In genomic region chr1:201563406-201563780, GRCh38 we compare ENCODE assay signal across 21 cellular contexts. TPM values are rescaled to one million over a fixed set of nuclear protein-coding genes. Genes with fewer than 3 reads are reported as not detected.
DNase-seq lines count a peak whose midpoint lies in the region; ATAC-seq and TF ChIP-seq lines count a peak whose summit lies in the region.
"Had no signal": no experiment of that assay in that cellular context is flagged by ENCODE, and none has a peak within 500 bp of the region (broad histone marks: within the 10 kb centered on the region; RNA-seq: fewer than 3 reads in every experiment).

No MANE protein-coding gene starts in this region.

- H3K36me3 ChIP-seq in SJSA1 (no peaks in the 10 kb centered on the region), hepatocyte (replicated peaks; ENCODE audit: insufficient read depth, low read depth) (no peaks in the 10 kb centered on the region), smooth muscle cell (ENCODE audit: low read depth) (no peaks in the 10 kb centered on the region)

- H3K4me1 Mint-ChIP-seq in activated CD4-positive, alpha-beta T cell treated with anti-CD3 and anti-CD28 coated beads, Interleukin-2, amount 10 ng/mL, durations not matched to agents 7 days and 5 days, result peaks cover 12% of the 10 kb centered on the region

- H3K9ac ChIP-seq in smooth muscle cell (ENCODE audit: low read depth), result peak overlapping the region; percentile 92

- H3K27ac Mint-ChIP-seq in activated CD4-positive, alpha-beta T cell treated with anti-CD3 and anti-CD28 coated beads, Interleukin-2, amount 10 ng/mL, durations not matched to agents 7 days and 5 days, result no peak overlapping the region
- H3K27ac Mint-ChIP-seq: activated naive CD4-positive, alpha-beta T cell treated with anti-CD3 and anti-CD28 coated beads, Interleukin-2, amount 50 U/mL, for 24 hours; activated T-cell treated with anti-CD3 and anti-CD28 coated beads, Interleukin-2, amount 50 U/mL, for 72 hours; CD8-positive, alpha-beta T cell had no signal

- no peaks in the 10 kb centered on the region for H3K9me2 ChIP-seq in hepatocyte (replicated peaks; ENCODE audit: insufficient read depth)

- no peaks in the 10 kb centered on the region for H3K27me3 Mint-ChIP-seq in activated CD4-positive, alpha-beta T cell treated with anti-CD3 and anti-CD28 coated beads, Interleukin-2, amount 10 ng/mL, durations not matched to agents 7 days and 5 days
- H3K27me3 Mint-ChIP-seq: activated naive CD4-positive, alpha-beta T cell treated with anti-CD3 and anti-CD28 coated beads, Interleukin-2, amount 50 U/mL, for 24 hours had no signal

- no peaks in the 10 kb centered on the region for H3K9me3 ChIP-seq in SJSA1 (replicated peaks)
- H3K9me3 ChIP-seq in hepatocyte (ENCODE audit: low read depth), result no peaks in the 10 kb centered on the region
- H3K9me3 ChIP-seq in smooth muscle cell (replicated peaks; ENCODE audit: low read depth), result no peaks in the 10 kb centered on the region

- POLR2A ChIA-PET in activated CD4-positive, alpha-beta T cell treated with anti-CD3 and anti-CD28 coated beads, Interleukin-2, amount 10 ng/mL, durations not matched to agents 7 days and 5 days (lab: Charles Lee), result no interaction called here

- no peak overlapping the region for H3K4me3 Mint-ChIP-seq in activated CD4-positive, alpha-beta T cell treated with anti-CD3 and anti-CD28 coated beads, Interleukin-2, amount 10 ng/mL, durations not matched to agents 7 days and 5 days
- H3K4me3 Mint-ChIP-seq: activated naive CD4-positive, alpha-beta T cell treated with anti-CD3 and anti-CD28 coated beads, Interleukin-2, amount 50 U/mL, for 24 hours; activated T-cell treated with anti-CD3 and anti-CD28 coated beads, Interleukin-2, amount 50 U/mL, for 72 hours; CD8-positive, alpha-beta T cell had no signal

- H3K27me3 ChIP-seq in SJSA1 (replicated peaks) (no peaks in the 10 kb centered on the region), hepatocyte (no peaks in the 10 kb centered on the region), smooth muscle cell (ENCODE audit: low read depth) (no peaks in the 10 kb centered on the region)

- H2AFZ ChIP-seq in hepatocyte, result no peak overlapping the region
- H2AFZ ChIP-seq in smooth muscle cell (ENCODE audit: low read depth), result no peak overlapping the region

- CTCF ChIA-PET in activated CD4-positive, alpha-beta T cell treated with anti-CD3 and anti-CD28 coated beads, Interleukin-2, amount 10 ng/mL, durations not matched to agents 7 days and 5 days (lab: Charles Lee), result interaction anchor here (1.9 kb wide), 1 partner anchor 141 kb away, joined by 4 read pairs; no protein-coding TSS in a partner anchor

- no peak for TF ChIP-seq CTCF in AG09309 (IDR thresholded peaks at IDR 0.05; ENCODE audit: control insufficient read depth, insufficient read depth, low read depth, low read length, missing control alignments)
- TF ChIP-seq CTCF in hepatocyte (IDR thresholded peaks at IDR 0.05; ENCODE audit: poor library complexity), result no peak
- TF ChIP-seq CTCF in smooth muscle cell (IDR thresholded peaks at IDR 0.05; ENCODE audit: borderline replicate concordance, insufficient read depth, poor library complexity, severe bottlenecking), result no peak

- peaks cover 27% of the 10 kb centered on the region for H3F3A ChIP-seq in smooth muscle cell (ENCODE audit: low read depth)

- H3K79me2 ChIP-seq in hepatocyte (no peaks in the 10 kb centered on the region), smooth muscle cell (ENCODE audit: low read depth) (peaks cover 78% of the 10 kb centered on the region)

- H3K4me1 ChIP-seq in SJSA1 (replicated peaks) (peaks cover 42% of the 10 kb centered on the region), hepatocyte (ENCODE audit: insufficient read depth) (no peaks in the 10 kb centered on the region), smooth muscle cell (ENCODE audit: low read depth) (peaks cover 13% of the 10 kb centered on the region)

- H3K27ac ChIP-seq in SJSA1 (0 out of 2 replicates have a peak overlapping the region, but pooled peaks have one; percentile 72), hepatocyte (peak overlapping the region; percentile 77), smooth muscle cell (ENCODE audit: low read depth) (peak overlapping the region; percentile 100)

- DNase-seq in AG09309 (ENCODE audit: low read depth), result no peak
- no peak for DNase-seq in SJSA1 (ENCODE audit: low read depth in 1 of 2, low spot score in 2 of 2)
- DNase-seq in hepatocyte (ENCODE audit: low spot score), result no peak
- DNase-seq in smooth muscle cell (lab: John Stamatoyannopoulos, UW; ENCODE audit: unreplicated experiment), result no peak
- no peak for DNase-seq in NCI-H69 (lab: John Stamatoyannopoulos, UW)
- no peak for DNase-seq in activated CD4-positive, alpha-beta T cell treated with anti-CD3 and anti-CD28 coated beads, Interleukin-2, amount 10 ng/mL, durations not matched to agents 7 days and 5 days
- DNase-seq in NCI-H748 treated with DMSO at 0.1 percent for 48 hours (lab: John Stamatoyannopoulos, UW), result no peak
- DNase-seq: activated CD4-positive, alpha-beta T cell treated with anti-CD3 and anti-CD28 coated beads for 1 hour; activated T-cell treated with anti-CD3 and anti-CD28 coated beads, Interleukin-2, amount 50 U/mL, for 72 hours; CD8-positive, alpha-beta T cell; DMS153; effector memory CD4-positive, alpha-beta T cell; Karpas-422; kidney; NCI-H187; NCI-H526 treated with DMSO at 0.1 percent for 48 hours; occipital lobe; right cardiac atrium had no signal

- H3K4me3 ChIP-seq in AG09309 (ENCODE audit: control insufficient read depth, low read depth, low read length) (peak overlapping the region; percentile 7; the same call in 1 of the 2 replicates), SJSA1 (no peak overlapping the region), hepatocyte (no peak overlapping the region), smooth muscle cell (no peak overlapping the region)

- no peak for ATAC-seq in HG02981 (IDR thresholded peaks at IDR 0.05; ENCODE audit: unreplicated experiment)
- ATAC-seq: activated T-cell treated with anti-CD3 and anti-CD28 coated beads, Interleukin-2, amount 50 U/mL, for 72 hours; CD8-positive, alpha-beta T cell; esophagus mucosa had no signal

- H4K20me1 ChIP-seq in hepatocyte (ENCODE audit: insufficient read depth, poor library complexity, severe bottlenecking), result no peaks in the 10 kb centered on the region
- peaks cover 14% of the 10 kb centered on the region for H4K20me1 ChIP-seq in smooth muscle cell (ENCODE audit: low read depth)

- H3K4me2 ChIP-seq in hepatocyte (no peak overlapping the region), smooth muscle cell (peak overlapping the region; percentile 66)

- 89% methylated on average over 2 of the region's 2 CpGs for WGBS in hepatocyte (ENCODE audit: low lambda C conversion rate, missing lambda C conversion rate)
- 84% methylated on average over 2 of the region's 2 CpGs for WGBS in smooth muscle cell (ENCODE audit: low lambda C conversion rate)

- no peaks in the 10 kb centered on the region for H3K9me3 Mint-ChIP-seq in activated CD4-positive, alpha-beta T cell treated with anti-CD3 and anti-CD28 coated beads, Interleukin-2, amount 10 ng/mL, durations not matched to agents 7 days and 5 days
- H3K9me3 Mint-ChIP-seq: activated naive CD4-positive, alpha-beta T cell treated with anti-CD3 and anti-CD28 coated beads, Interleukin-2, amount 50 U/mL, for 24 hours; activated T-cell treated with anti-CD3 and anti-CD28 coated beads, Interleukin-2, amount 50 U/mL, for 72 hours; CD8-positive, alpha-beta T cell had no signal

- no peaks in the 10 kb centered on the region for H3K36me3 Mint-ChIP-seq in activated CD4-positive, alpha-beta T cell treated with anti-CD3 and anti-CD28 coated beads, Interleukin-2, amount 10 ng/mL, durations not matched to agents 7 days and 5 days (ENCODE audit: low read depth)
- H3K36me3 Mint-ChIP-seq: activated naive CD4-positive, alpha-beta T cell treated with anti-CD3 and anti-CD28 coated beads, Interleukin-2, amount 50 U/mL, for 24 hours; CD8-positive, alpha-beta T cell had no signal

RNA-seq across cellular contexts. Expression of gene NAV1, which starts 24.5 kb away (rescaled TPM):
- 12.7 and 15.5 TPM in 2 replicates for total RNA-seq in SJSA1 (2014; rRNA removed; shearing (Covaris generic))
- total RNA-seq in hepatocyte, result 15.0 and 15.2 TPM in 2 replicates
- polyA plus RNA-seq in hepatocyte, result 18.3 and 18.8 TPM in 2 replicates
- 52.3 and 60.1 TPM in 2 replicates for total RNA-seq in smooth muscle cell
- 65.2 and 71.1 TPM in 2 replicates for polyA plus RNA-seq in smooth muscle cell
- total RNA-seq in activated CD4-positive, alpha-beta T cell treated with anti-CD3 and anti-CD28 coated beads, Interleukin-2, amount 10 ng/mL, durations not matched to agents 7 days and 5 days, result 1 to 10 TPM; 2.0 to 2.7 TPM

RNA-seq across cellular contexts. Expression of gene CSRP1, which starts 56.5 kb away (rescaled TPM):
- 1,173 and 1,377 TPM in 2 replicates for total RNA-seq in SJSA1 (2014; rRNA removed; shearing (Covaris generic))
- total RNA-seq in hepatocyte (76.0 and 101 TPM in 2 replicates), smooth muscle cell (317 and 345 TPM in 2 replicates)
- polyA plus RNA-seq in hepatocyte (47.6 and 50.9 TPM in 2 replicates), smooth muscle cell (202 and 215 TPM in 2 replicates)
- total RNA-seq in activated CD4-positive, alpha-beta T cell treated with anti-CD3 and anti-CD28 coated beads, Interleukin-2, amount 10 ng/mL, durations not matched to agents 7 days and 5 days, result 10 to 100 TPM; 82.4 to 83.4 TPM
